Comparison of ENCODE assay signal across 17 cellular contexts in the genomic region with DNA sequence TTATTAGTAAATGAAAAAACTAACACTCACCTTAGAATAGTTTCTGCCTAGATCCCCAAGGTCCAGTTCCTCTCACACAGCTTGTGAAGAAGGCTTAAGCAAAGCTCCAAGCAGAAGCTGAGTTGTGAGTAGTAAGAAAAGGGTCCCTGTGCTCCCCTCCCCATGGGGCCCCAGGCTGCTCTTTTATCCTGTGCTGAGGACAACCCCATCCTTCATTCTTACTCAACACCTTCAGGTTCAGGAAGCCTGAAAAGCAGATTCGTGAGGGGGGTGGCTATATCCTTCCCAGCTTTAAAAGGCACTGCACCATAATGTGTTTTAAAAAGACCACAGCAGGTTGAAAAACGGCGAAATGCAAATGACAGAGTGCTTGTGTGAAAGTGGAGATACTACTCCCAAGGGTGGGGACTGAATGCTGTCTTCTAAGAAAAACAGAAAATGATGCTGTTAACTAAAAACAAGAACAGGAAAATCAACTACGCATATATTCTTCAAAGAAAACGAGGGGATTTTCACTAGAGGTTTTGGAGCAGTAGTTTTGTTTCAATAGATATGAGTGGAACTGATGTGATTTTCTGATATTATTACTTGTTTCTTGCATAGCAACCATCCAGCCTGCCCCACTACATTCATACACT.
DNase-seq lines count a peak whose midpoint lies in the region; ATAC-seq and TF ChIP-seq lines count a peak whose summit lies in the region.
"Had no signal": no experiment of that assay in that cellular context is flagged by ENCODE, and none has a peak within 500 bp of the region (broad histone marks: within the 10 kb centered on the region; RNA-seq: fewer than 3 reads in every experiment).

No MANE protein-coding gene starts in this region.

- H3K36me3 Mint-ChIP-seq in activated T-cell treated with anti-CD3 and anti-CD28 coated beads, Interleukin-2, amount 50 U/mL, for 4 hours (ENCODE audit: insufficient read depth) = no peaks in the 10 kb centered on the region
- no peaks in the 10 kb centered on the region for H3K36me3 Mint-ChIP-seq in neural progenitor cell
- H3K36me3 Mint-ChIP-seq: memory B cell had no signal

- DNase-seq in activated T-cell treated with anti-CD3 and anti-CD28 coated beads, Interleukin-2, amount 50 U/mL, for 4 hours = no peak
- DNase-seq in activated T-cell treated with anti-CD3 and anti-CD28 coated beads, Interleukin-2, amount 50 U/mL, for 1 hour = no peak
- DNase-seq in neural progenitor cell (ENCODE audit: low spot score) = no peak
- no peak for DNase-seq in heart right ventricle
- no peak for DNase-seq in NCI-H1417 (lab: John Stamatoyannopoulos, UW)
- no peak for DNase-seq in T-helper 9 cell
- DNase-seq: adrenal gland, Calu3, cortex of kidney, MM.1S, Peyer's patch had no signal

- H3K9ac ChIP-seq in neural progenitor cell = no peak overlapping the region
- H3K9ac ChIP-seq: parathyroid adenoma had no signal

- TF ChIP-seq CTCF in neural progenitor cell (IDR thresholded peaks at IDR 0.05) (no peak), heart right ventricle (IDR thresholded peaks at IDR 0.05) (no peak)

- ATAC-seq in activated T-cell treated with anti-CD3 and anti-CD28 coated beads, Interleukin-2, amount 50 U/mL, for 4 hours = peak; percentile 18 to 43
- ATAC-seq in GM21576 (IDR thresholded peaks at IDR 0.05; ENCODE audit: unreplicated experiment) (peak; percentile 56), HG03439 (IDR thresholded peaks at IDR 0.05; ENCODE audit: unreplicated experiment) (peak; percentile 58), heart right ventricle (no peak)
- ATAC-seq: A549 had no signal

- H4K20me1 ChIP-seq in neural progenitor cell (ENCODE audit: low read depth) = no peaks in the 10 kb centered on the region

- peak overlapping the region; percentile 54 for H3K4me2 ChIP-seq in neural progenitor cell
- H3K4me2 ChIP-seq: A549 had no signal

- intact Hi-C loops in heart right ventricle (cut with DNase I) = no loop called here

- H3K9me3 ChIP-seq in neural progenitor cell (ENCODE audit: low read depth) (no peaks in the 10 kb centered on the region), heart right ventricle (peaks cover 0 to 7% (median 0%) of the 10 kb centered on the region in 11 donors)
- H3K9me3 ChIP-seq: A549, adrenal gland, Peyer's patch, vagina had no signal

- H3K27me3 ChIP-seq in neural progenitor cell (no peaks in the 10 kb centered on the region), heart right ventricle (no peaks in the 10 kb centered on the region)
- H3K27me3 ChIP-seq: adrenal gland, Peyer's patch, vagina had no signal

- no peak overlapping the region for H3K27ac ChIP-seq in neural progenitor cell
- H3K27ac ChIP-seq in heart right ventricle = no peak overlapping the region
- H3K27ac ChIP-seq: A549, adrenal gland, parathyroid adenoma, Peyer's patch, vagina had no signal

- peaks cover 11% of the 10 kb centered on the region for H3K4me1 Mint-ChIP-seq in activated T-cell treated with anti-CD3 and anti-CD28 coated beads, Interleukin-2, amount 50 U/mL, for 4 hours (ENCODE audit: low read depth)
- H3K4me1 Mint-ChIP-seq in neural progenitor cell = peaks cover 47% of the 10 kb centered on the region
- H3K4me1 Mint-ChIP-seq: memory B cell had no signal

- H3K27ac Mint-ChIP-seq in neural progenitor cell = peak overlapping the region; percentile 11
- H3K27ac Mint-ChIP-seq: memory B cell had no signal

- H3K4me1 ChIP-seq in neural progenitor cell (peaks cover 32% of the 10 kb centered on the region), heart right ventricle (no peaks in the 10 kb centered on the region)
- H3K4me1 ChIP-seq: adrenal gland, parathyroid adenoma, Peyer's patch, vagina had no signal

- H3K9me3 Mint-ChIP-seq in activated T-cell treated with anti-CD3 and anti-CD28 coated beads, Interleukin-2, amount 50 U/mL, for 4 hours = peaks cover 9% of the 10 kb centered on the region
- peaks cover 3% of the 10 kb centered on the region for H3K9me3 Mint-ChIP-seq in neural progenitor cell
- H3K9me3 Mint-ChIP-seq: memory B cell had no signal

- no peak overlapping the region for H3K4me3 Mint-ChIP-seq in activated T-cell treated with anti-CD3 and anti-CD28 coated beads, Interleukin-2, amount 50 U/mL, for 4 hours
- H3K4me3 Mint-ChIP-seq in neural progenitor cell = no peak overlapping the region
- H3K4me3 Mint-ChIP-seq: memory B cell had no signal

- H3K36me3 ChIP-seq in neural progenitor cell (no peaks in the 10 kb centered on the region), heart right ventricle (no peaks in the 10 kb centered on the region)
- H3K36me3 ChIP-seq: adrenal gland, Peyer's patch, vagina had no signal

- 57 to 63% methylated on average over 5 of the region's 5 CpGs for WGBS in heart right ventricle, 2 donors

- H3K79me2 ChIP-seq in neural progenitor cell (ENCODE audit: low read depth) = no peaks in the 10 kb centered on the region
- H3K79me2 ChIP-seq: parathyroid adenoma had no signal

- H3K27me3 Mint-ChIP-seq in activated T-cell treated with anti-CD3 and anti-CD28 coated beads, Interleukin-2, amount 50 U/mL, for 4 hours (ENCODE audit: low read depth) = peaks cover 4% of the 10 kb centered on the region
- H3K27me3 Mint-ChIP-seq in neural progenitor cell (ENCODE audit: insufficient read depth, low read depth) = peaks cover 6% of the 10 kb centered on the region

- no peak overlapping the region for H3K4me3 ChIP-seq in neural progenitor cell
- no peak overlapping the region for H3K4me3 ChIP-seq in heart right ventricle
- H3K4me3 ChIP-seq: A549, adrenal gland, Peyer's patch, vagina had no signal

- no peak overlapping the region for H2AFZ ChIP-seq in neural progenitor cell (replicated peaks)
- H2AFZ ChIP-seq: parathyroid adenoma had no signal

- H3F3A ChIP-seq in neural progenitor cell (ENCODE audit: low read depth) = peaks cover 5% of the 10 kb centered on the region

Comparison
In these comparisons a context has a peak if more than half of its experiments do, and no peak if none do; other contexts are left out.
1. ATAC-seq: peak in activated T-cell treated with anti-CD3 and anti-CD28 coated beads, Interleukin-2, amount 50 U/mL, for 4 hours (2 of 2), GM21576 (single experiment) and HG03439 (single experiment); none in heart right ventricle (0 of 8).